Comparison of ENCODE assay signal across 8 cellular contexts in the genomic region with DNA sequence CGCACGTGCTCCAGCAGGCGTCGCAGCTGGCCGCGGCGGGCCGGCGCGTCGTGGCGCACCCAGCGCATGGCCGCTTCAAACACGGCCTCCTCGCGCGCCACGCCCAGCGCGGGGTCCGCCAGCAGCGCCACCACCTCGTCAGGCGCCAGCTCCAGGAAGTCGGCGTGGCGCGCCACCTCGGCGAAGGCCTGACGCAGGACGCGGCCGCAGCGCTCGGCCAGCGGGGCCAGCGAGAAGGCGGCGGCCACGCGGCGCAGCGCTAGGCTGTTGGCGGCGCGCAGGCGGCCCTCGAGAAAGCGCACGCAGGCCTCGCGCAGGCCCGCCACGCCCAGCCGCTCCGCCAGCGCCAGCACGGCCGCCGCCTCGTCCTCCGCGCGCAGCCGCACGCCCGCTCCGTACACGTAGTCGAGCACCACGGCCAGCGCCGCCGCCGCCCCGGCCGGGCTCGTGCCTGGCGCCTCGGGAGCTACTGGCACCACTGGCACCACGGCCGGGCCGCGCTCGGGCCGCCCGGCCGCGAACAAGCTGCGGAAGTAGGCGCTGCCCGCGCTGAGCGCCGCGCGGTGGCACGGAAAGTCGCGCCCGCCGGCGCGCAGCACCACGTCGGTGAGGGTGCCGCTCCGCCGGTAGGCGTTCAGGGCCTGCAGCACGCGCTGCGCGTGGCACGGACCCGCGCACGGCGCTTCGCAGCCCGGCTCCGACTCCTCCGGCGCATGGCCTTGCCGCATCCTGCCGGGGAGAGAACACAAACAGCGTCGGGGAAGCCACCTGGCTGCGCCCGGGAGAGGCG. TPM values are rescaled to one million over a fixed set of nuclear protein-coding genes. Genes with fewer than 3 reads are reported as not detected.
A peak's percentile ranks its signal among the peaks of the same experiment; 100 is the strongest.
DNase-seq lines count a peak whose midpoint lies in the region; TF ChIP-seq lines count a peak whose summit lies in the region.

No MANE protein-coding gene starts in this region.

- H3K27me3 ChIP-seq in neuronal stem cell (ENCODE audit: control insufficient read depth in 3 of 3, insufficient read depth in 3 of 3, low read depth in 1 of 3, low read length in 3 of 3) (peaks cover 28 to 56% (median 44%) of the 10 kb centered on the region in 3 experiments), thyroid gland (no peaks in the 10 kb centered on the region)

- peak overlapping the region; percentile 40 for H2BK15ac ChIP-seq in neuronal stem cell (ENCODE audit: low read length)

- H3K23ac ChIP-seq in neuronal stem cell (ENCODE audit: low read depth, low read length, poor library complexity): peak overlapping the region; percentile 70

- H3K4me3 ChIP-seq in HFF-Myc (replicated peaks; ENCODE audit: low read depth, low read length) (peak overlapping the region; percentile 27), fibroblast of villous mesenchyme (ENCODE audit: low read depth, low read length) (peak overlapping the region; percentile 48), neuronal stem cell (ENCODE audit: low read length in 2 of 2) (peak overlapping the region; percentile 42 to 71), thyroid gland (replicated peaks in 1 of 3) (peak overlapping the region in 1 of 3 donors; percentile 8)

- DNase-seq in HFF-Myc (ENCODE audit: extremely low read depth, low read depth) (no peak), OCI-M1 (lab: John Stamatoyannopoulos, UW) (peak; percentile 76), fibroblast of villous mesenchyme (ENCODE audit: low read depth) (peak; percentile 75), neuronal stem cell (ENCODE audit: low spot score) (no peak), thyroid gland (peak; percentile 62), retina (no peak)
- peak; percentile 63 for DNase-seq in activated T-helper 2 cell treated with anti-CD3 and anti-CD28 coated beads, Interferon-gamma antibody, Interleukin-2, Interleukin-4, amounts not matched to agents 10 μg/mL and 5 μg/mL and 100 μg/mL, durations not matched to agents 14 hours and 24 hours and 36 hours (ENCODE audit: low spot score)

- intact Hi-C loops in activated T-helper 2 cell treated with anti-CD3 and anti-CD28 coated beads, Interferon-gamma antibody, Interleukin-2, Interleukin-4, amounts not matched to agents 10 μg/mL and 5 μg/mL and 100 μg/mL, durations not matched to agents 14 hours and 24 hours and 36 hours (cut with micrococcal nuclease): loop anchor here (5.0 kb wide), 1 partner anchor 43 kb away; no protein-coding TSS in a partner anchor
- intact Hi-C loops in thyroid gland (cut with DNase I): no loop called here

- peak overlapping the region; percentile 98 for H2AFZ ChIP-seq in neuronal stem cell (ENCODE audit: low read length)

- WGBS in neuronal stem cell (ENCODE audit: extremely low coverage in 2 of 2, insufficient read length in 2 of 2, insufficient replicate concordance in 1 of 2), 2 donors: no CpG with 5 or more reads among the region's 133 CpGs
- 3 to 7% methylated on average over 2 to 14 of the region's 133 CpGs for WGBS in thyroid gland, 2 donors

- peaks cover 9% of the 10 kb centered on the region for H3K9me3 Mint-ChIP-seq in activated T-helper 2 cell treated with anti-CD3 and anti-CD28 coated beads, Interferon-gamma antibody, Interleukin-2, Interleukin-4, amounts not matched to agents 10 μg/mL and 5 μg/mL and 100 μg/mL, durations not matched to agents 14 hours and 24 hours and 36 hours

- H3K9me3 ChIP-seq in neuronal stem cell (replicated peaks in 1 of 2; ENCODE audit: control insufficient read depth in 2 of 2, insufficient read depth in 1 of 2, low read depth in 1 of 2, low read length in 2 of 2): peaks cover 9 to 13% of the 10 kb centered on the region in 2 donors
- no peaks in the 10 kb centered on the region for H3K9me3 ChIP-seq in thyroid gland

- H3K14ac ChIP-seq in neuronal stem cell (ENCODE audit: low read length): peak overlapping the region; percentile 51

- peak overlapping the region; percentile 68 for H3K27ac Mint-ChIP-seq in activated T-helper 2 cell treated with anti-CD3 and anti-CD28 coated beads, Interferon-gamma antibody, Interleukin-2, Interleukin-4, amounts not matched to agents 10 μg/mL and 5 μg/mL and 100 μg/mL, durations not matched to agents 14 hours and 24 hours and 36 hours

- H3K4me1 ChIP-seq in neuronal stem cell (ENCODE audit: control insufficient read depth in 2 of 2, insufficient read depth in 1 of 2, low read depth in 1 of 2, low read length in 2 of 2): peaks cover 22 to 23% of the 10 kb centered on the region in 2 donors
- peaks cover 0 to 16% of the 10 kb centered on the region in 2 donors for H3K4me1 ChIP-seq in thyroid gland

- peaks cover 4% of the 10 kb centered on the region for H3K36me3 Mint-ChIP-seq in activated T-helper 2 cell treated with anti-CD3 and anti-CD28 coated beads, Interferon-gamma antibody, Interleukin-2, Interleukin-4, amounts not matched to agents 10 μg/mL and 5 μg/mL and 100 μg/mL, durations not matched to agents 14 hours and 24 hours and 36 hours (ENCODE audit: low read depth)

- H3K9ac ChIP-seq in neuronal stem cell (ENCODE audit: low read depth, low read length, poor library complexity): peak overlapping the region; percentile 68

- H4K91ac ChIP-seq in neuronal stem cell (ENCODE audit: low read depth, low read length, poor library complexity): no peak overlapping the region

- H4K8ac ChIP-seq in neuronal stem cell (ENCODE audit: low read depth, low read length): no peak overlapping the region

- H3K4ac ChIP-seq in neuronal stem cell (ENCODE audit: low read length): no peak overlapping the region

- TF ChIP-seq POLR2A in thyroid gland (IDR thresholded peaks at IDR 0.05): no peak

- H3K4me1 Mint-ChIP-seq in activated T-helper 2 cell treated with anti-CD3 and anti-CD28 coated beads, Interferon-gamma antibody, Interleukin-2, Interleukin-4, amounts not matched to agents 10 μg/mL and 5 μg/mL and 100 μg/mL, durations not matched to agents 14 hours and 24 hours and 36 hours (ENCODE audit: low read depth): peaks cover 10% of the 10 kb centered on the region

- H3K27ac ChIP-seq in C4-2B: peak overlapping the region; percentile 97
- no peak overlapping the region for H3K27ac ChIP-seq in neuronal stem cell (replicated peaks; ENCODE audit: low read length)
- H3K27ac ChIP-seq in thyroid gland: no peak overlapping the region

- H2BK120ac ChIP-seq in neuronal stem cell (ENCODE audit: low read depth, low read length): no peak overlapping the region

- peak overlapping the region; percentile 33 for H2AK5ac ChIP-seq in neuronal stem cell (ENCODE audit: low read depth, low read length)

- H3K4me2 ChIP-seq in neuronal stem cell (ENCODE audit: insufficient read depth, low read length, poor library complexity, severe bottlenecking): peak overlapping the region; percentile 61

- peaks cover 50% of the 10 kb centered on the region for H3K27me3 Mint-ChIP-seq in activated T-helper 2 cell treated with anti-CD3 and anti-CD28 coated beads, Interferon-gamma antibody, Interleukin-2, Interleukin-4, amounts not matched to agents 10 μg/mL and 5 μg/mL and 100 μg/mL, durations not matched to agents 14 hours and 24 hours and 36 hours (ENCODE audit: low read depth)

- H3K36me3 ChIP-seq in neuronal stem cell (replicated peaks in 1 of 2; ENCODE audit: control insufficient read depth in 2 of 2, insufficient read depth in 2 of 2, low read length in 2 of 2) (peaks cover 0 to 4% of the 10 kb centered on the region in 2 donors), thyroid gland (no peaks in the 10 kb centered on the region)

- no peaks in the 10 kb centered on the region for H3K79me1 ChIP-seq in neuronal stem cell (ENCODE audit: low read depth, low read length)

- no peak; the same call in 1 of the 2 replicates for TF ChIP-seq CTCF in C4-2B (conservative IDR thresholded peaks at IDR 0.05)
- TF ChIP-seq CTCF in HFF-Myc (IDR thresholded peaks at IDR 0.05; ENCODE audit: low read depth, low read length, missing control alignments): no peak
- no peak for TF ChIP-seq CTCF in fibroblast of villous mesenchyme (IDR thresholded peaks at IDR 0.05; ENCODE audit: insufficient read depth, low read depth, low read length)
- TF ChIP-seq CTCF in thyroid gland (IDR thresholded peaks at IDR 0.05): no peak

- no peak overlapping the region for H2BK12ac ChIP-seq in neuronal stem cell (ENCODE audit: low read length)

- H2BK5ac ChIP-seq in neuronal stem cell (ENCODE audit: low read length): no peak overlapping the region

- peak overlapping the region; percentile 74 for H3K4me3 Mint-ChIP-seq in activated T-helper 2 cell treated with anti-CD3 and anti-CD28 coated beads, Interferon-gamma antibody, Interleukin-2, Interleukin-4, amounts not matched to agents 10 μg/mL and 5 μg/mL and 100 μg/mL, durations not matched to agents 14 hours and 24 hours and 36 hours (ENCODE audit: low read depth)

- peak overlapping the region; percentile 87 for H3K18ac ChIP-seq in neuronal stem cell (ENCODE audit: low read length)

RNA-seq across cellular contexts. Expression of a gene that starts 2.9 kb away (rescaled TPM):
- total RNA-seq in activated T-helper 2 cell treated with anti-CD3 and anti-CD28 coated beads, Interferon-gamma antibody, Interleukin-2, Interleukin-4, amounts not matched to agents 10 μg/mL and 5 μg/mL and 100 μg/mL, durations not matched to agents 14 hours and 24 hours and 36 hours: 0.87 and 1.6 TPM in 2 replicates
- total RNA-seq in fibroblast of villous mesenchyme (1.3 and 3.2 TPM in 2 replicates), thyroid gland (1 to 10 TPM; 1.1 to 3.6 (median 1.9) TPM)
- 1.2 TPM for polyA plus RNA-seq in neuronal stem cell (2013, experiment 1 of 2)
- 1.5 TPM for polyA plus RNA-seq in neuronal stem cell (2013, experiment 2 of 2)

RNA-seq across cellular contexts. Expression of a gene that starts 30.8 kb away (rescaled TPM):
- 3,460 and 3,552 TPM in 2 replicates for total RNA-seq in activated T-helper 2 cell treated with anti-CD3 and anti-CD28 coated beads, Interferon-gamma antibody, Interleukin-2, Interleukin-4, amounts not matched to agents 10 μg/mL and 5 μg/mL and 100 μg/mL, durations not matched to agents 14 hours and 24 hours and 36 hours
- total RNA-seq in fibroblast of villous mesenchyme: 1,703 and 1,758 TPM in 2 replicates
- polyA plus RNA-seq in neuronal stem cell (2013, experiment 1 of 2): 5,741 TPM
- 5,744 TPM for polyA plus RNA-seq in neuronal stem cell (2013, experiment 2 of 2)
- 1,000 to 10,000 TPM; 1,039 to 1,811 (median 1,104) TPM for total RNA-seq in thyroid gland

Comparison
In these comparisons a context has a peak if more than half of its experiments do, and no peak if none do; other contexts are left out.
1. DNase-seq: peak in OCI-M1 (single experiment), activated T-helper 2 cell treated with anti-CD3 and anti-CD28 coated beads, Interferon-gamma antibody, Interleukin-2, Interleukin-4, amounts not matched to agents 10 μg/mL and 5 μg/mL and 100 μg/mL, durations not matched to agents 14 hours and 24 hours and 36 hours (single experiment), fibroblast of villous mesenchyme (single experiment) and thyroid gland (2 of 2); none in HFF-Myc (single experiment), neuronal stem cell (single experiment) and retina (single experiment).